In genomic region chr16:4866586-4866985, GRCh38 we compare ENCODE assay signal across 24 cellular contexts.
"Had no signal": no experiment of that assay in that cellular context is flagged by ENCODE, and none has a peak within 500 bp of the region (broad histone marks: within the 10 kb centered on the region; RNA-seq: fewer than 3 reads in every experiment).

No MANE protein-coding gene starts in this region.

- H3K9me3 Mint-ChIP-seq: activated naive CD8-positive, alpha-beta T cell treated with anti-CD3 and anti-CD28 coated beads, Interleukin-2, amount 10 ng/mL, durations not matched to agents 7 days and 5 days; activated T-cell treated with anti-CD3 and anti-CD28 coated beads, Interleukin-2, amount 50 U/mL, for 24 hours; T-helper 1 cell treated with Interleukin-12 subunit alpha and Interleukin-12 subunit beta and Interleukin-4 antibody, amounts not matched to agents 30 μg/mL and 1 μg/mL, for 36 hours; WTC11 had no signal

- H3K27me3 Mint-ChIP-seq: activated naive CD8-positive, alpha-beta T cell treated with anti-CD3 and anti-CD28 coated beads, Interleukin-2, amount 10 ng/mL, durations not matched to agents 7 days and 5 days; activated T-cell treated with anti-CD3 and anti-CD28 coated beads, Interleukin-2, amount 50 U/mL, for 24 hours had no signal

- H3K27ac Mint-ChIP-seq: activated CD8-positive, alpha-beta T cell treated with anti-CD3 and anti-CD28 coated beads, Interleukin-2, amount 10 ng/mL, durations not matched to agents 7 days and 5 days; activated naive CD8-positive, alpha-beta T cell treated with anti-CD3 and anti-CD28 coated beads, Interleukin-2, amount 10 ng/mL, durations not matched to agents 7 days and 5 days; T-helper 1 cell treated with Interleukin-12 subunit alpha and Interleukin-12 subunit beta and Interleukin-4 antibody, amounts not matched to agents 30 μg/mL and 1 μg/mL, for 36 hours had no signal

- H3K9ac ChIP-seq: KMS-11 had no signal

- H3K4me1 ChIP-seq: SJSA1 had no signal

- H3K4me1 Mint-ChIP-seq: activated naive CD8-positive, alpha-beta T cell treated with anti-CD3 and anti-CD28 coated beads, Interleukin-2, amount 10 ng/mL, durations not matched to agents 7 days and 5 days; WTC11 had no signal

- ATAC-seq: activated CD8-positive, alpha-beta T cell treated with anti-CD3 and anti-CD28 coated beads, Interleukin-2, amount 10 ng/mL, durations not matched to agents 7 days and 5 days; SK-N-SH treated with all-trans-retinoic acid at 6 μM for 48 hours; WTC11 had no signal

- H3K27me3 ChIP-seq: breast epithelium, SJSA1 had no signal

- H3K9me3 ChIP-seq: breast epithelium, SJSA1 had no signal

- H3K27ac ChIP-seq: breast epithelium, KMS-11, SJSA1 had no signal

- DNase-seq: activated CD4-positive, alpha-beta T cell treated with anti-CD3 and anti-CD28 coated beads for 48 hours; activated CD4-positive, alpha-beta T cell treated with anti-CD3 and anti-CD28 coated beads, Interleukin-2, amount 50 U/mL, for 4 hours; activated CD4-positive, CD25-positive, alpha-beta regulatory T cell treated with anti-CD3 and anti-CD28 coated beads, Interleukin-2, amount 50 U/mL, for 72 hours; activated CD8-positive, alpha-beta T cell treated with anti-CD3 and anti-CD28 coated beads, Interleukin-2, amount 10 ng/mL, durations not matched to agents 7 days and 5 days; activated naive CD4-positive, alpha-beta T cell treated with Interleukin-2 at 50 U/mL for 16 hours; activated naive CD8-positive, alpha-beta T cell treated with anti-CD3 and anti-CD28 coated beads, Interleukin-2, amount 10 ng/mL, durations not matched to agents 7 days and 5 days; activated T-cell treated with anti-CD3 and anti-CD28 coated beads, Interleukin-2, amount 50 U/mL, for 24 hours; aorta; caudate nucleus; NCI-H1092; NCI-H1417 treated with DMSO at 0.1 percent for 48 hours; NCI-H1694; NCI-H2029 treated with DMSO at 0.1 percent for 48 hours; NCI-H510A treated with DMSO at 0.1 percent for 48 hours; NCI-H69; NK-92 treated with Interleukin-12 subunit alpha and Interleukin-12 subunit beta, amount 100 ng/mL, for 24 hours; SHP77; T-helper 9 cell had no signal

- H3K4me3 ChIP-seq: breast epithelium, SJSA1 had no signal

- H3K4me3 Mint-ChIP-seq: activated CD8-positive, alpha-beta T cell treated with anti-CD3 and anti-CD28 coated beads, Interleukin-2, amount 10 ng/mL, durations not matched to agents 7 days and 5 days; activated naive CD8-positive, alpha-beta T cell treated with anti-CD3 and anti-CD28 coated beads, Interleukin-2, amount 10 ng/mL, durations not matched to agents 7 days and 5 days; activated T-cell treated with anti-CD3 and anti-CD28 coated beads, Interleukin-2, amount 50 U/mL, for 24 hours; T-helper 1 cell treated with Interleukin-12 subunit alpha and Interleukin-12 subunit beta and Interleukin-4 antibody, amounts not matched to agents 30 μg/mL and 1 μg/mL, for 36 hours; WTC11 had no signal

- H3K4me2 ChIP-seq: KMS-11 had no signal

- H3K36me3 ChIP-seq: breast epithelium had no signal
